ENCODE assay signal across 30 cellular contexts in genomic region chr15:35724626-35725025, GRCh38.
"Had no signal": no experiment of that assay in that cellular context is flagged by ENCODE, and none has a peak within 500 bp of the region (broad histone marks: within the 10 kb centered on the region; RNA-seq: fewer than 3 reads in every experiment).

No MANE protein-coding gene starts in this region.

- H3K9me3 Mint-ChIP-seq: dendritic cell treated with granulocyte-macrophage colony-stimulating factor and Interleukin-4, amounts not matched to agents 40 ng/mL and 50 ng/mL, for 4 days; endodermal cell; neural crest cell had no signal

- H3K9ac ChIP-seq: parathyroid adenoma had no signal

- H3K27ac Mint-ChIP-seq: dendritic cell treated with granulocyte-macrophage colony-stimulating factor and Interleukin-4, amounts not matched to agents 40 ng/mL and 50 ng/mL, for 4 days; endodermal cell; memory B cell; naive B cell; natural killer cell treated with Interleukin-12 subunit alpha and Interleukin-12 subunit beta and Interleukin-15 and Interleukin-18, amount 100 ng/mL, for 72 hours; progenitor cell of endocrine pancreas; stimulated activated naive CD8-positive, alpha-beta T cell treated with anti-CD3 and anti-CD28 coated beads, Interleukin-15, amount 100 ng/mL, for 72 hours had no signal

- H2AFZ ChIP-seq: parathyroid adenoma had no signal

- H3K27me3 ChIP-seq: gastrocnemius medialis, neutrophil, right atrium auricular region, suprapubic skin, transverse colon, upper lobe of right lung, uterus had no signal

- ATAC-seq: esophagus mucosa; gastrocnemius medialis; left lobe of liver; natural killer cell treated with Interleukin-12 subunit alpha and Interleukin-12 subunit beta and Interleukin-15 and Interleukin-18, amount 100 ng/mL, for 72 hours; sciatic nerve; stimulated activated naive CD8-positive, alpha-beta T cell treated with anti-CD3 and anti-CD28 coated beads, Interleukin-15, amount 100 ng/mL, for 72 hours; upper lobe of right lung had no signal

- H3K4me1 Mint-ChIP-seq: memory B cell; naive B cell; neural crest cell; stimulated activated naive CD8-positive, alpha-beta T cell treated with anti-CD3 and anti-CD28 coated beads, Interleukin-15, amount 100 ng/mL, for 72 hours had no signal

- FAIRE-seq: kidney had no signal

- H3K4me3 ChIP-seq: gastrocnemius medialis, lung, mucosa of descending colon, right atrium auricular region, smooth muscle cell, suprapubic skin, transverse colon, upper lobe of right lung, uterus had no signal

- H3K4me2 ChIP-seq: smooth muscle cell had no signal

- DNase-seq: effector CD8-positive, alpha-beta T cell; endodermal cell; gastrocnemius medialis; head of caudate nucleus; kidney; mucosa of descending colon; naive B cell; stimulated activated CD4-positive, alpha-beta T cell treated with anti-CD3 and anti-CD28 coated beads, Interleukin-12 subunit alpha, Interleukin-12 subunit beta, amount 100 ng/mL, for 4 hours; stimulated activated CD4-positive, alpha-beta T cell treated with anti-CD3 and anti-CD28 coated beads, Interleukin-1b, Interleukin-23, amount 100 ng/mL, for 48 hours; stimulated activated CD4-positive, alpha-beta T cell treated with anti-CD3 and anti-CD28 coated beads, Interleukin-4, amount 100 ng/mL, for 1 hour; stimulated activated CD8-positive, alpha-beta memory T cell treated with anti-CD3 and anti-CD28 coated beads, Interleukin-4, amount 100 ng/mL, for 48 hours; stimulated activated naive CD4-positive, alpha-beta T cell; stimulated activated naive CD8-positive, alpha-beta T cell treated with anti-CD3 and anti-CD28 coated beads, Interleukin-15, amount 100 ng/mL, for 72 hours; transverse colon; upper lobe of right lung; uterus had no signal

- H3K4me3 Mint-ChIP-seq: dendritic cell treated with granulocyte-macrophage colony-stimulating factor and Interleukin-4, amounts not matched to agents 40 ng/mL and 50 ng/mL, for 4 days; endodermal cell; memory B cell; naive B cell; natural killer cell treated with Interleukin-12 subunit alpha and Interleukin-12 subunit beta and Interleukin-15 and Interleukin-18, amount 100 ng/mL, for 72 hours; neural crest cell; stimulated activated naive CD8-positive, alpha-beta T cell treated with anti-CD3 and anti-CD28 coated beads, Interleukin-15, amount 100 ng/mL, for 72 hours had no signal

- H3K36me3 ChIP-seq: gastrocnemius medialis, neutrophil, right atrium auricular region, suprapubic skin, transverse colon, upper lobe of right lung, uterus had no signal

- H3K9me3 ChIP-seq: gastrocnemius medialis, mucosa of descending colon, neutrophil, right atrium auricular region, suprapubic skin, transverse colon, upper lobe of right lung, uterus had no signal

- H3K79me2 ChIP-seq: parathyroid adenoma had no signal

- H3K27me3 Mint-ChIP-seq: dendritic cell treated with granulocyte-macrophage colony-stimulating factor and Interleukin-4, amounts not matched to agents 40 ng/mL and 50 ng/mL, for 4 days; natural killer cell treated with Interleukin-12 subunit alpha and Interleukin-12 subunit beta and Interleukin-15 and Interleukin-18, amount 100 ng/mL, for 72 hours; progenitor cell of endocrine pancreas had no signal

- H3K36me3 Mint-ChIP-seq: memory B cell; naive B cell; natural killer cell treated with Interleukin-12 subunit alpha and Interleukin-12 subunit beta and Interleukin-15 and Interleukin-18, amount 100 ng/mL, for 72 hours had no signal

- H3K27ac ChIP-seq: gastrocnemius medialis, neutrophil, parathyroid adenoma, right atrium auricular region, suprapubic skin, transverse colon, upper lobe of right lung, uterus had no signal

- H3K4me1 ChIP-seq: gastrocnemius medialis, right atrium auricular region, suprapubic skin, transverse colon, upper lobe of right lung, uterus had no signal
